Comparison of ENCODE assay signal across 14 cellular contexts in the genomic region with DNA sequence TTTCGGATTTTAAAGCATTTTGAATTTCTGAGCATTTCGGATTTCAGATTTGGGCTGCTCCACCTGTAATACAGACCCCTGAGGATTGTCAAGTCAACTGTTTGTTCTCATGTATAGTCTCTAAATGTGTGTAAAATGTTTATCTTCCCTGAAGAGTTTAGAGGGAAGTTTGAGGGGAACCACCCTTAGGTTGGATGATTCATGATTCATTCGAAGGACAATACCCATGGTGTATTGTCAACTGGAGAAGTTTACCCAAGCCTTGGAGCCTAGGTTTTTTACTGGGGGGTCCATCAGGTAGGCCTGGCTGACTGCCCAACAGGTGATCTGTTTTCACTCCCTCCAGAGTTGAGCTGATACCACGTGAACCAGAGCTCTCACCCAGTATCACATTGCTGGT. TPM values are rescaled to one million over a fixed set of nuclear protein-coding genes. Genes with fewer than 3 reads are reported as not detected.
DNase-seq lines count a peak whose midpoint lies in the region; ATAC-seq lines count a peak whose summit lies in the region.
"Had no signal": no experiment of that assay in that cellular context is flagged by ENCODE, and none has a peak within 500 bp of the region (broad histone marks: within the 10 kb centered on the region; RNA-seq: fewer than 3 reads in every experiment).

No MANE protein-coding gene starts in this region.

- no peaks in the 10 kb centered on the region for H3K9me3 ChIP-seq in SK-N-MC (ENCODE audit: low read depth, low read length)
- H3K9me3 ChIP-seq: uterus had no signal

- H3K27ac ChIP-seq in SK-N-MC: 0 out of 2 replicates have a peak overlapping the region, but pooled peaks have one; percentile 39
- H3K27ac ChIP-seq: coronary artery, PC-9, uterus had no signal

- intact Hi-C loops in activated CD4-positive, alpha-beta memory T cell treated with anti-CD3 and anti-CD28 coated beads for 36 hours (cut with micrococcal nuclease): loop anchor here (1.0 kb wide), 3 partner anchors 14 to 88 kb away; partner anchors contain the start of gene GSTA4

- H3K27ac Mint-ChIP-seq in activated CD4-positive, alpha-beta memory T cell treated with anti-CD3 and anti-CD28 coated beads for 36 hours: peak overlapping the region; percentile 84
- no peak overlapping the region for H3K27ac Mint-ChIP-seq in activated CD4-positive, alpha-beta memory T cell treated with anti-CD3 and anti-CD28 coated beads, Interleukin-2, amount 10 ng/mL, durations not matched to agents 7 days and 5 days
- H3K27ac Mint-ChIP-seq in stimulated activated memory B cell treated with anti-CD40 and anti-IgM and Interleukin-4, amounts not matched to agents 10 μg/mL and 1 μg/mL and 100 μg/mL, for 72 hours: peak overlapping the region; percentile 77
- H3K27ac Mint-ChIP-seq in T-cell: no peak overlapping the region
- H3K27ac Mint-ChIP-seq: HFFc6 had no signal

- peaks cover 4% of the 10 kb centered on the region for H3K36me3 Mint-ChIP-seq in activated CD4-positive, alpha-beta memory T cell treated with anti-CD3 and anti-CD28 coated beads for 36 hours
- peaks cover 5% of the 10 kb centered on the region for H3K36me3 Mint-ChIP-seq in activated CD4-positive, alpha-beta memory T cell treated with anti-CD3 and anti-CD28 coated beads, Interleukin-2, amount 10 ng/mL, durations not matched to agents 7 days and 5 days (ENCODE audit: low read depth)
- no peaks in the 10 kb centered on the region for H3K36me3 Mint-ChIP-seq in stimulated activated memory B cell treated with anti-CD40 and anti-IgM and Interleukin-4, amounts not matched to agents 10 μg/mL and 1 μg/mL and 100 μg/mL, for 72 hours
- no peaks in the 10 kb centered on the region for H3K36me3 Mint-ChIP-seq in T-cell

- POLR2A ChIA-PET in activated CD4-positive, alpha-beta memory T cell treated with anti-CD3 and anti-CD28 coated beads for 36 hours (lab: Charles Lee): no interaction called here
- POLR2A ChIA-PET in activated CD4-positive, alpha-beta memory T cell treated with anti-CD3 and anti-CD28 coated beads, Interleukin-2, amount 10 ng/mL, durations not matched to agents 7 days and 5 days (lab: Charles Lee): no interaction called here
- POLR2A ChIA-PET in T-cell (lab: Charles Lee): no interaction called here

- H3K36me3 ChIP-seq in SK-N-MC (ENCODE audit: insufficient read depth, low read length): peaks cover 6% of the 10 kb centered on the region; the same call in 1 of the 2 replicates
- H3K36me3 ChIP-seq: uterus had no signal

- DNase-seq in activated CD4-positive, alpha-beta memory T cell treated with anti-CD3 and anti-CD28 coated beads for 36 hours: no peak
- no peak for DNase-seq in activated CD4-positive, alpha-beta memory T cell treated with anti-CD3 and anti-CD28 coated beads, Interleukin-2, amount 10 ng/mL, durations not matched to agents 7 days and 5 days
- DNase-seq in SK-N-MC (ENCODE audit: low read depth, low spot score): no peak
- DNase-seq in T-cell: no peak
- no peak for DNase-seq in NCI-H69 (lab: John Stamatoyannopoulos, UW)
- DNase-seq in DMS153 treated with DMSO at 0.1 percent for 48 hours (lab: John Stamatoyannopoulos, UW; ENCODE audit: unreplicated experiment): no peak
- DNase-seq: DMS 273 treated with DMSO at 0.1 percent for 48 hours, PC-9, uterus had no signal

- CTCF ChIA-PET in activated CD4-positive, alpha-beta memory T cell treated with anti-CD3 and anti-CD28 coated beads for 36 hours (lab: Charles Lee): interaction anchor here (1.1 kb wide), 1 partner anchor 18 kb away, joined by 3 read pairs; no protein-coding TSS in a partner anchor
- CTCF ChIA-PET in activated CD4-positive, alpha-beta memory T cell treated with anti-CD3 and anti-CD28 coated beads, Interleukin-2, amount 10 ng/mL, durations not matched to agents 7 days and 5 days (lab: Charles Lee): interaction anchor here (1.1 kb wide), 1 partner anchor 18 kb away, joined by 4 read pairs; no protein-coding TSS in a partner anchor
- CTCF ChIA-PET in T-cell (lab: Charles Lee): no interaction called here

- no peaks in the 10 kb centered on the region for H3K9me3 Mint-ChIP-seq in activated CD4-positive, alpha-beta memory T cell treated with anti-CD3 and anti-CD28 coated beads for 36 hours
- H3K9me3 Mint-ChIP-seq in activated CD4-positive, alpha-beta memory T cell treated with anti-CD3 and anti-CD28 coated beads, Interleukin-2, amount 10 ng/mL, durations not matched to agents 7 days and 5 days: no peaks in the 10 kb centered on the region
- no peaks in the 10 kb centered on the region for H3K9me3 Mint-ChIP-seq in stimulated activated memory B cell treated with anti-CD40 and anti-IgM and Interleukin-4, amounts not matched to agents 10 μg/mL and 1 μg/mL and 100 μg/mL, for 72 hours
- H3K9me3 Mint-ChIP-seq in T-cell: no peaks in the 10 kb centered on the region
- H3K9me3 Mint-ChIP-seq: HFFc6 had no signal

- no peak overlapping the region for H3K4me3 ChIP-seq in SK-N-MC
- H3K4me3 ChIP-seq: coronary artery, PC-9, uterus had no signal

- H3K4me1 Mint-ChIP-seq in activated CD4-positive, alpha-beta memory T cell treated with anti-CD3 and anti-CD28 coated beads for 36 hours (ENCODE audit: low read depth): peaks cover 41% of the 10 kb centered on the region
- peaks cover 19% of the 10 kb centered on the region for H3K4me1 Mint-ChIP-seq in activated CD4-positive, alpha-beta memory T cell treated with anti-CD3 and anti-CD28 coated beads, Interleukin-2, amount 10 ng/mL, durations not matched to agents 7 days and 5 days
- peaks cover 23% of the 10 kb centered on the region for H3K4me1 Mint-ChIP-seq in stimulated activated memory B cell treated with anti-CD40 and anti-IgM and Interleukin-4, amounts not matched to agents 10 μg/mL and 1 μg/mL and 100 μg/mL, for 72 hours
- H3K4me1 Mint-ChIP-seq in T-cell: peaks cover 0 to 2% (median 0%) of the 10 kb centered on the region in 3 donors

- H3K27me3 Mint-ChIP-seq in activated CD4-positive, alpha-beta memory T cell treated with anti-CD3 and anti-CD28 coated beads for 36 hours: peaks cover 14% of the 10 kb centered on the region
- H3K27me3 Mint-ChIP-seq in activated CD4-positive, alpha-beta memory T cell treated with anti-CD3 and anti-CD28 coated beads, Interleukin-2, amount 10 ng/mL, durations not matched to agents 7 days and 5 days: no peaks in the 10 kb centered on the region
- H3K27me3 Mint-ChIP-seq in stimulated activated memory B cell treated with anti-CD40 and anti-IgM and Interleukin-4, amounts not matched to agents 10 μg/mL and 1 μg/mL and 100 μg/mL, for 72 hours: no peaks in the 10 kb centered on the region
- peaks cover 1 to 13% of the 10 kb centered on the region in 2 donors for H3K27me3 Mint-ChIP-seq in T-cell
- H3K27me3 Mint-ChIP-seq: progenitor cell of endocrine pancreas had no signal

- no peak overlapping the region for H3K9ac ChIP-seq in SK-N-MC (ENCODE audit: insufficient read length)

- no peak overlapping the region for H3K4me3 Mint-ChIP-seq in activated CD4-positive, alpha-beta memory T cell treated with anti-CD3 and anti-CD28 coated beads for 36 hours
- H3K4me3 Mint-ChIP-seq in activated CD4-positive, alpha-beta memory T cell treated with anti-CD3 and anti-CD28 coated beads, Interleukin-2, amount 10 ng/mL, durations not matched to agents 7 days and 5 days: no peak overlapping the region
- no peak overlapping the region for H3K4me3 Mint-ChIP-seq in stimulated activated memory B cell treated with anti-CD40 and anti-IgM and Interleukin-4, amounts not matched to agents 10 μg/mL and 1 μg/mL and 100 μg/mL, for 72 hours
- no peak overlapping the region for H3K4me3 Mint-ChIP-seq in T-cell
- H3K4me3 Mint-ChIP-seq: HFFc6 had no signal

- ATAC-seq in HG02870 (IDR thresholded peaks at IDR 0.05; ENCODE audit: unreplicated experiment) (peak; percentile 5), T-cell (replicated peaks in 1 of 4) (no peak)
- peak; percentile 60 for ATAC-seq in stimulated activated memory B cell treated with anti-CD40 and anti-IgM and Interleukin-4, amounts not matched to agents 10 μg/mL and 1 μg/mL and 100 μg/mL, for 72 hours

RNA-seq across cellular contexts. Expression of gene GSTA4, which starts 18.9 kb away (rescaled TPM):
- 10 to 100 TPM; 18.5 to 22.3 TPM for total RNA-seq in activated CD4-positive, alpha-beta memory T cell treated with anti-CD3 and anti-CD28 coated beads for 36 hours
- total RNA-seq in activated CD4-positive, alpha-beta memory T cell treated with anti-CD3 and anti-CD28 coated beads, Interleukin-2, amount 10 ng/mL, durations not matched to agents 7 days and 5 days: 10 to 100 TPM; 13.0 TPM
- total RNA-seq in T-cell: under 1 TPM; 0.35 to 0.85 (median 0.65) TPM

Comparison
In these comparisons a context has a peak if more than half of its experiments do, and no peak if none do; other contexts are left out.
1. H3K27ac Mint-ChIP-seq: peak in activated CD4-positive, alpha-beta memory T cell treated with anti-CD3 and anti-CD28 coated beads for 36 hours (single experiment) and stimulated activated memory B cell treated with anti-CD40 and anti-IgM and Interleukin-4, amounts not matched to agents 10 μg/mL and 1 μg/mL and 100 μg/mL, for 72 hours (single experiment); none in activated CD4-positive, alpha-beta memory T cell treated with anti-CD3 and anti-CD28 coated beads, Interleukin-2, amount 10 ng/mL, durations not matched to agents 7 days and 5 days (single experiment) and T-cell (0 of 2).
2. ATAC-seq: peak in HG02870 (single experiment) and stimulated activated memory B cell treated with anti-CD40 and anti-IgM and Interleukin-4, amounts not matched to agents 10 μg/mL and 1 μg/mL and 100 μg/mL, for 72 hours (single experiment); none in T-cell (0 of 4).
3. RNA of gene GSTA4, which starts 18.9 kb away (total RNA-seq): 18.5 to 22.3 TPM in activated CD4-positive, alpha-beta memory T cell treated with anti-CD3 and anti-CD28 coated beads for 36 hours and 13.0 TPM in activated CD4-positive, alpha-beta memory T cell treated with anti-CD3 and anti-CD28 coated beads, Interleukin-2, amount 10 ng/mL, durations not matched to agents 7 days and 5 days; 0.35 to 0.85 TPM in T-cell; every median in the first group is over 4 times any median in the second.
4. CTCF ChIA-PET loops: an anchor here in activated CD4-positive, alpha-beta memory T cell treated with anti-CD3 and anti-CD28 coated beads for 36 hours (1.1 kb wide) and activated CD4-positive, alpha-beta memory T cell treated with anti-CD3 and anti-CD28 coated beads, Interleukin-2, amount 10 ng/mL, durations not matched to agents 7 days and 5 days (1.1 kb wide); none called in T-cell.